Comparison of ENCODE assay signal across 1 cellular context in the genomic region with DNA sequence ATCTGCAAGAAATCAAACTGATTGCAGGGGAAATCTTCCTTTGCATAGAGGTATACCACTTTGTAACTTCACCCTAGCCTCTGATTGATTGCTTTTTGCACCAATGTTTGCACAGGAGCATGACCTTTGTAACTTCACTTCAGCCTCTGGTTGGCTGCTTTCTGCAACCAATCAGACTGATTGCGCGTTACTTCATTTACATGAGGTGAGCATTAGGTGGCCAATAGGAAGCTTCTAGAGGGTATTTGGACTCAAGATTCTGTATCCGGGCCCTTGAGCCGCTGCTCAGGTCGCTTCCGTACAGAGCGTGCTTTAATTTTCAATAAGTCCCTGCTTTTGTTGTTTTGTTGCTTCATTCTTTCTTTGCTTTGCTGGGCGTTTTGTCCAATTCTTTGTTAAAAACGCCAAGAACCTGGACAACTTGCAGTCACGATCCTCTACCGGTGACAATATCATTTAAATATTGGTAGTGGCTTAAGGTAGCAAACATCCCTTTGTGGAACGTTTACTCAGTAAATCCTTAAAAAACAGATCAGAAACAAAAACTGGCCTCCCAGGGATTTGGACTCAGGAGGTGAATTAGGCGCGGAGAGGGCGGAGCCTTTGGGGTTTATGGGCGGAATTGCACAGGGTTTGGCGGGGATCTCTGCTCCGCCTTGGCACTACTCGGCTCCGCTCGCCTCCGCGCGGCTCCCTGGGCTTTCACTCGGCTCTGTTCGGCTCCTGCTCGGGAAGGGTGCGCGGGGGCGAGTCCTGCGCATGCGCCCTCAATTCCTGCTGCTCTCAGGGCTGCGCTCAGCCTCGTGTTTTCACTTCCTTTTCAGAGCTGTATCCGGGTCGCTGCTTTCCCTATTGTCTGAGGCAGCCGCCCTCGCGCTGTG.
TF ChIP-seq lines count a peak whose summit lies in the region.

TSS of gene PHF14 (plus strand) at position 812 of the 881 bp plus-strand sequence. CDS start 452 bp downstream, outside the sequence.

TF ChIP-seq in GM12878, 131 proteins besides CTCF, POLR2A, EP300 and RAD21 (continued from another document and continues in another):
- TF ChIP-seq NBN (IDR thresholded peaks at IDR 0.05) (no peak), PBX3 (IDR thresholded peaks at IDR 0.05; ENCODE audit: insufficient replicate concordance, low read depth, low read length) (peak; percentile 85), BACH1 (IDR thresholded peaks at IDR 0.05; ENCODE audit: borderline replicate concordance) (no peak), NR2C1 (IDR thresholded peaks at IDR 0.05) (peak; percentile 92), KLF5 (IDR thresholded peaks at IDR 0.05; ENCODE audit: partially characterized antibody) (no peak), E4F1 (IDR thresholded peaks at IDR 0.05; ENCODE audit: borderline replicate concordance, partially characterized antibody) (no peak), E2F8 (IDR thresholded peaks at IDR 0.05; ENCODE audit: low read depth, partially characterized antibody) (no peak), ZBED1 (IDR thresholded peaks at IDR 0.05; ENCODE audit: borderline replicate concordance) (no peak), IKZF2 (IDR thresholded peaks at IDR 0.05) (no peak), JUNB (IDR thresholded peaks at IDR 0.05) (0 out of 2 replicates have a peak, but pooled peaks have one; percentile 1), CHD2 (IDR thresholded peaks at IDR 0.05; ENCODE audit: borderline replicate concordance, low read depth, low read length) (no peak), HCFC1 (IDR thresholded peaks at IDR 0.05; ENCODE audit: low read length) (no peak), MTA2 (IDR thresholded peaks at IDR 0.05; ENCODE audit: low read depth) (no peak), YY1 (IDR thresholded peaks at IDR 0.05; ENCODE audit: low read depth, low read length) (0 out of 2 replicates have a peak, but pooled peaks have one; percentile 38), CEBPB (IDR thresholded peaks at IDR 0.05; ENCODE audit: borderline replicate concordance in 1 of 2, low read depth in 2 of 2, low read length in 2 of 2) (no peak), ZBTB40 (IDR thresholded peaks at IDR 0.05; ENCODE audit: borderline replicate concordance) (no peak), SMAD5 (IDR thresholded peaks at IDR 0.05; ENCODE audit: low read depth) (peak; percentile 88), MYB (IDR thresholded peaks at IDR 0.05; ENCODE audit: borderline replicate concordance, low read depth, low read length) (no peak), IRF4 (IDR thresholded peaks at IDR 0.05; ENCODE audit: low read depth, low read length) (no peak), SREBF1 (IDR thresholded peaks at IDR 0.05; ENCODE audit: low read length) (no peak), SMC3 (IDR thresholded peaks at IDR 0.05; ENCODE audit: borderline replicate concordance, low read length) (no peak), BMI1 (IDR thresholded peaks at IDR 0.05; ENCODE audit: borderline replicate concordance) (no peak), CREB1 (IDR thresholded peaks at IDR 0.05; ENCODE audit: low read depth) (no peak), POU2F2 (IDR thresholded peaks at IDR 0.05; ENCODE audit: borderline replicate concordance, low read depth, low read length) (peak; percentile 71; the same call in 1 of the 3 replicates), RCOR1 (conservative IDR thresholded peaks at IDR 0.05; ENCODE audit: low read depth, low read length) (no peak), GABPA (IDR thresholded peaks at IDR 0.05; ENCODE audit: low read depth) (peak; percentile 82), FOS (IDR thresholded peaks at IDR 0.05; ENCODE audit: borderline replicate concordance, extremely low read depth, insufficient read length) (peak; percentile 28), PAX5 (IDR thresholded peaks at IDR 0.05; ENCODE audit: borderline replicate concordance, low read depth, low read length) (peak; percentile 36; the same call in 1 of the 2 replicates), BHLHE40 (IDR thresholded peaks at IDR 0.05; ENCODE audit: borderline replicate concordance in 1 of 2, low read depth in 2 of 2, low read length in 1 of 2) (peak; percentile 9 to 30; a peak in 1 of 4 replicates), PAX8 (IDR thresholded peaks at IDR 0.05) (no peak), NRF1 (conservative IDR thresholded peaks at IDR 0.05; ENCODE audit: low read depth, low read length) (peak; percentile 94), KAT2A (conservative IDR thresholded peaks at IDR 0.05; ENCODE audit: control insufficient read depth, low read depth, low read length) (no peak), HDGF (IDR thresholded peaks at IDR 0.05) (no peak), MYC (IDR thresholded peaks at IDR 0.05; ENCODE audit: insufficient read depth, insufficient read length, insufficient replicate concordance, low read length, severe bottlenecking) (peak; percentile 46), PML (IDR thresholded peaks at IDR 0.05; ENCODE audit: low read length) (peak; percentile 88), RAD51 (IDR thresholded peaks at IDR 0.05) (no peak), RUNX3 (IDR thresholded peaks at IDR 0.05; ENCODE audit: low read length) (no peak; the same call in 1 of the 2 replicates), SPI1 (IDR thresholded peaks at IDR 0.05; ENCODE audit: borderline replicate concordance, insufficient read depth, low read depth, low read length) (peak; percentile 94), MTA3 (IDR thresholded peaks at IDR 0.05; ENCODE audit: borderline replicate concordance, low read length) (no peak), MAX (IDR thresholded peaks at IDR 0.05; ENCODE audit: low read depth, low read length) (peak; percentile 44; the same call in 1 of the 2 replicates), TARDBP (IDR thresholded peaks at IDR 0.05; ENCODE audit: borderline replicate concordance) (no peak), ZNF217 (IDR thresholded peaks at IDR 0.05) (no peak), BCL3 (IDR thresholded peaks at IDR 0.05; ENCODE audit: borderline replicate concordance, insufficient read depth, low read depth, low read length, poor library complexity, severe bottlenecking) (no peak), POLR2AphosphoS2 (IDR thresholded peaks at IDR 0.05; ENCODE audit: low read depth, low read length) (peak; percentile 69; the same call in 1 of the 2 replicates)
- TF ChIP-seq, protein P1, sequence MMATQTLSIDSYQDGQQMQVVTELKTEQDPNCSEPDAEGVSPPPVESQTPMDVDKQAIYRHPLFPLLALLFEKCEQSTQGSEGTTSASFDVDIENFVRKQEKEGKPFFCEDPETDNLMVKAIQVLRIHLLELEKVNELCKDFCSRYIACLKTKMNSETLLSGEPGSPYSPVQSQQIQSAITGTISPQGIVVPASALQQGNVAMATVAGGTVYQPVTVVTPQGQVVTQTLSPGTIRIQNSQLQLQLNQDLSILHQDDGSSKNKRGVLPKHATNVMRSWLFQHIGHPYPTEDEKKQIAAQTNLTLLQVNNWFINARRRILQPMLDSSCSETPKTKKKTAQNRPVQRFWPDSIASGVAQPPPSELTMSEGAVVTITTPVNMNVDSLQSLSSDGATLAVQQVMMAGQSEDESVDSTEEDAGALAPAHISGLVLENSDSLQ (IDR thresholded peaks at IDR 0.05), result peak; percentile 95
- TF ChIP-seq, protein P2, sequence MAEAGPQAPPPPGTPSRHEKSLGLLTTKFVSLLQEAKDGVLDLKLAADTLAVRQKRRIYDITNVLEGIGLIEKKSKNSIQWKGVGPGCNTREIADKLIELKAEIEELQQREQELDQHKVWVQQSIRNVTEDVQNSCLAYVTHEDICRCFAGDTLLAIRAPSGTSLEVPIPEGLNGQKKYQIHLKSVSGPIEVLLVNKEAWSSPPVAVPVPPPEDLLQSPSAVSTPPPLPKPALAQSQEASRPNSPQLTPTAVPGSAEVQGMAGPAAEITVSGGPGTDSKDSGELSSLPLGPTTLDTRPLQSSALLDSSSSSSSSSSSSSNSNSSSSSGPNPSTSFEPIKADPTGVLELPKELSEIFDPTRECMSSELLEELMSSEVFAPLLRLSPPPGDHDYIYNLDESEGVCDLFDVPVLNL (IDR thresholded peaks at IDR 0.05; ENCODE audit: low read depth, low read length), result no peak
